9 cellular contexts compared by ENCODE assay signal in genomic region chr1:39378377-39378776, GRCh38.
DNase-seq lines count a peak whose midpoint lies in the region; ATAC-seq and TF ChIP-seq lines count a peak whose summit lies in the region.
"Had no signal": no experiment of that assay in that cellular context is flagged by ENCODE, and none has a peak within 500 bp of the region (broad histone marks: within the 10 kb centered on the region; RNA-seq: fewer than 3 reads in every experiment).

No MANE protein-coding gene starts in this region.

- no peaks in the 10 kb centered on the region for H3K9me3 Mint-ChIP-seq in effector memory CD8-positive, alpha-beta T cell

- no peak overlapping the region for H3K4me2 ChIP-seq in trophoblast cell (ENCODE audit: low read length)
- H3K4me2 ChIP-seq: BLaER1 had no signal

- H3K79me1 ChIP-seq in trophoblast cell (ENCODE audit: low read length), result no peaks in the 10 kb centered on the region

- ATAC-seq in effector memory CD8-positive, alpha-beta T cell (replicated peaks), result no peak

- no peak overlapping the region for H3K18ac ChIP-seq in trophoblast cell (ENCODE audit: low read length)

- peak overlapping the region in 1 of 2 donors; percentile 82 for H3K27ac Mint-ChIP-seq in effector memory CD8-positive, alpha-beta T cell

- no peak overlapping the region for H2BK12ac ChIP-seq in trophoblast cell (ENCODE audit: low read length)

- no peak overlapping the region for H3K23ac ChIP-seq in trophoblast cell (ENCODE audit: low read length)

- peak; percentile 65 for TF ChIP-seq CTCF in choroid plexus epithelial cell (conservative IDR thresholded peaks at IDR 0.05; ENCODE audit: low read depth, low read length)

- no peak overlapping the region for H2BK5ac ChIP-seq in trophoblast cell (ENCODE audit: low read depth, low read length, poor library complexity)

- peaks cover 0 to 11% of the 10 kb centered on the region in 2 donors for H3K4me1 Mint-ChIP-seq in effector memory CD8-positive, alpha-beta T cell (ENCODE audit: low read depth in 2 of 2)

- peaks cover 23 to 27% of the 10 kb centered on the region in 2 experiments for H3K36me3 ChIP-seq in trophoblast cell (ENCODE audit: control insufficient read depth in 1 of 2, insufficient read depth in 2 of 2, low read length in 2 of 2)

- no peaks in the 10 kb centered on the region for H3K27me3 ChIP-seq in trophoblast cell (ENCODE audit: insufficient read depth, low read length)
- H3K27me3 ChIP-seq: BLaER1 had no signal

- no peak overlapping the region for H2BK120ac ChIP-seq in trophoblast cell (ENCODE audit: insufficient read depth, low read length, poor library complexity)

- H3K27me3 Mint-ChIP-seq in effector memory CD8-positive, alpha-beta T cell, result no peaks in the 10 kb centered on the region

- no CpG with 5 or more reads among the region's 2 CpGs for WGBS in trophoblast cell (ENCODE audit: extremely low coverage, insufficient coverage, insufficient read length)

- no peak overlapping the region for H2AK5ac ChIP-seq in trophoblast cell (ENCODE audit: low read length)

- peaks cover 81% of the 10 kb centered on the region for H3K36me3 Mint-ChIP-seq in effector memory CD8-positive, alpha-beta T cell (ENCODE audit: insufficient read depth)

- DNase-seq in NCI-H82 (lab: John Stamatoyannopoulos, UW) (peak; percentile 29), NCI-H82 treated with DMSO at 0.1 percent for 48 hours (lab: John Stamatoyannopoulos, UW; ENCODE audit: unreplicated experiment) (no peak), NCI-H2029 (lab: John Stamatoyannopoulos, UW) (peak; percentile 98), choroid plexus epithelial cell (ENCODE audit: low read depth) (no peak), trophoblast cell (peak; percentile 15 to 53), COR-L47 (lab: John Stamatoyannopoulos, UW) (no peak)
- no peak for DNase-seq in activated T-cell treated with anti-CD3 and anti-CD28 coated beads, Interleukin-2, amount 50 U/mL, for 48 hours
- DNase-seq in effector memory CD8-positive, alpha-beta T cell, result no peak

- H3K79me2 ChIP-seq in trophoblast cell (ENCODE audit: control insufficient read depth, insufficient read depth, low read length, poor library complexity), result no peaks in the 10 kb centered on the region

- no peak overlapping the region for H3K27ac ChIP-seq in trophoblast cell (ENCODE audit: low read depth, low read length)
- H3K27ac ChIP-seq: BLaER1 had no signal

- H3K9ac ChIP-seq in trophoblast cell (ENCODE audit: low read length), result no peak overlapping the region
- H3K9ac ChIP-seq: BLaER1 had no signal

- H3K14ac ChIP-seq in trophoblast cell (ENCODE audit: low read length), result no peak overlapping the region

- H3K4me3 ChIP-seq in choroid plexus epithelial cell (ENCODE audit: low read depth, low read length), result no peak overlapping the region
- no peak overlapping the region for H3K4me3 ChIP-seq in trophoblast cell (ENCODE audit: low read depth, low read length)
- H3K4me3 ChIP-seq: BLaER1 had no signal

- H3K9me3 ChIP-seq in trophoblast cell (ENCODE audit: insufficient read depth, low read depth, low read length), result no peaks in the 10 kb centered on the region
- H3K9me3 ChIP-seq: BLaER1 had no signal

- H3K4me1 ChIP-seq in trophoblast cell (ENCODE audit: control insufficient read depth in 1 of 2, insufficient read depth in 2 of 2, low read length in 2 of 2), result no peaks in the 10 kb centered on the region
- H3K4me1 ChIP-seq: BLaER1 had no signal

- H3K4me3 Mint-ChIP-seq in effector memory CD8-positive, alpha-beta T cell, result no peak overlapping the region

- no peak overlapping the region for H4K12ac ChIP-seq in trophoblast cell (ENCODE audit: low read depth, low read length)

- no peak overlapping the region for H4K8ac ChIP-seq in trophoblast cell (ENCODE audit: low read depth, low read length)

- no peak overlapping the region for H2AFZ ChIP-seq in trophoblast cell (ENCODE audit: insufficient read depth, low read length, poor library complexity)

- no peak overlapping the region for H3K4ac ChIP-seq in trophoblast cell (ENCODE audit: low read depth, low read length)

- H4K91ac ChIP-seq in trophoblast cell (ENCODE audit: low read depth, low read length), result no peak overlapping the region

Comparison
In these comparisons a context has a peak if more than half of its experiments do, and no peak if none do; other contexts are left out.
1. DNase-seq: peak in NCI-H82 (single experiment), NCI-H2029 (single experiment) and trophoblast cell (2 of 2); none in NCI-H82 treated with DMSO at 0.1 percent for 48 hours (single experiment), choroid plexus epithelial cell (single experiment), activated T-cell treated with anti-CD3 and anti-CD28 coated beads, Interleukin-2, amount 50 U/mL, for 48 hours (0 of 2), COR-L47 (single experiment) and effector memory CD8-positive, alpha-beta T cell (0 of 3).